8 cellular contexts compared by ENCODE assay signal in the genomic region with DNA sequence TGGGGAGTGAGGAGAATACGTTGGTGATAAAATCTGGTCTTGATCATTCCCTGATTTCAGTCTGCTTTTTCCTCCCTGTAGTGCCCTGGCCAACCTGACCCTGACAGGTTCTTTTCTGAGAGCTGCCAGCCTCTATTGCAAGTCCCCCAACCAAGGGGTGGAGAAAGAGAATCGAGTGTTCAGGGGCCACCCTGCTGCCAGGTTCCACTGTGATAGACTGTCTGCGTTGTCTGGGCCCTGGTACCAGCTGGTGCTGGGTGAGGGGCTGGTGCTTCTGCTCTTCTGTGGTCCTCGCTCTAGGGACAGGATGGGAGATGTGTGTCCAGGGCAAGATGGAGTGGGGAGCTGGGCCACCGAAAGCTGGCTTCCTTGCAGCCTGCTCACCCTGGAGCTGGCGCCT.
"Had no signal": no experiment of that assay in that cellular context is flagged by ENCODE, and none has a peak within 500 bp of the region (broad histone marks: within the 10 kb centered on the region; RNA-seq: fewer than 3 reads in every experiment).

No MANE protein-coding gene starts in this region.

- DNase-seq: GM23248, GOT3, H9, HCEC 1CT, IMR-90 had no signal

- FAIRE-seq: H54, HTR-8/SVneo, K562 had no signal

- H2AFZ ChIP-seq: GM23248 had no signal

- H3K9ac ChIP-seq: GM23248 had no signal

- H3K27ac ChIP-seq: GM23248 had no signal

- H3K4me3 ChIP-seq: GM23248, K562 had no signal
